Comparison of ENCODE assay signal across 30 cellular contexts in the genomic region with DNA sequence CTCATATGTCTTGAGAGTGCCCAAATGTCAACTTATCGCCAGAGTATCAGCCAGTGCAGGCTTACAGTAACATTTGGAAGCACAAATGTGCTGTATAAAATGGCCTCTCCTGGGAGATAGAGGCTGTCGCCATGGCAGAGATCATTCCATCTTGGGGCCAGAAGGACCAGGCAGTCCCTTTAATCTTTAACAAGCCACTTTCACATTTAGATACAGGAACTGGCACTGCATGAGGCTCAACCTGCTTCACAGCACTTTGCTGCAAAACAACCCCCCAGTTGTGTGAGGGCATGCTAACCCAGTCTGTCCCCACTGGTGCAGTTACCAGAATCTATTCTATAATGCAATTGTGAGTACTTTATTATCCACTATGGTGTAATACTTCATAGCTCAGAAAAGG. TPM values are rescaled to one million over a fixed set of nuclear protein-coding genes. Genes with fewer than 3 reads are reported as not detected.
A peak's percentile ranks its signal among the peaks of the same experiment; 100 is the strongest.
DNase-seq lines count a peak whose midpoint lies in the region; FAIRE-seq and TF ChIP-seq lines count a peak whose summit lies in the region.
"Had no signal": no experiment of that assay in that cellular context is flagged by ENCODE, and none has a peak within 500 bp of the region (broad histone marks: within the 10 kb centered on the region; RNA-seq: fewer than 3 reads in every experiment).

No MANE protein-coding gene starts in this region.

- peak overlapping the region; percentile 62 for H3K9ac ChIP-seq in OCI-LY3 (ENCODE audit: low read length)
- no peak overlapping the region for H3K9ac ChIP-seq in skeletal muscle satellite cell (ENCODE audit: low read depth, low read length)

- no peak overlapping the region for H2AFZ ChIP-seq in OCI-LY3 (ENCODE audit: low read depth, low read length)

- no peak overlapping the region for H3K4me3 Mint-ChIP-seq in activated naive CD4-positive, alpha-beta T cell treated with anti-CD3 and anti-CD28 coated beads for 36 hours
- H3K4me3 Mint-ChIP-seq: activated naive CD4-positive, alpha-beta T cell treated with anti-CD3 and anti-CD28 coated beads, Interleukin-2, amount 50 U/mL, for 24 hours; HFFc6; stimulated activated naive CD8-positive, alpha-beta T cell treated with anti-CD3 and anti-CD28 coated beads, Interleukin-15, Interleukin-2, amounts not matched to agents 100 ng/mL and 50 ng/mL, for 24 hours had no signal

- H3K9me3 Mint-ChIP-seq in activated naive CD4-positive, alpha-beta T cell treated with anti-CD3 and anti-CD28 coated beads for 36 hours = no peaks in the 10 kb centered on the region
- H3K9me3 Mint-ChIP-seq: activated naive CD4-positive, alpha-beta T cell treated with anti-CD3 and anti-CD28 coated beads, Interleukin-2, amount 50 U/mL, for 24 hours; HFFc6; naive thymus-derived CD8-positive, alpha-beta T cell; stimulated activated naive CD8-positive, alpha-beta T cell treated with anti-CD3 and anti-CD28 coated beads, Interleukin-15, Interleukin-2, amounts not matched to agents 100 ng/mL and 50 ng/mL, for 24 hours had no signal

- H3K36me3 Mint-ChIP-seq in activated naive CD4-positive, alpha-beta T cell treated with anti-CD3 and anti-CD28 coated beads for 36 hours (ENCODE audit: low read depth) = peaks cover 2% of the 10 kb centered on the region

- H3K4me1 ChIP-seq in OCI-LY3 (ENCODE audit: low read length) (peaks cover 75% of the 10 kb centered on the region), skeletal muscle satellite cell (ENCODE audit: control insufficient read depth, insufficient read depth, low read length) (peaks cover 37% of the 10 kb centered on the region), small intestine (ENCODE audit: control insufficient read depth in 2 of 2, insufficient read depth in 1 of 2, low read depth in 1 of 2, low read length in 1 of 2) (peaks cover 6 to 12% of the 10 kb centered on the region in 2 donors)

- 45 to 75% (median 51%) methylated on average over 2 of the region's 2 CpGs for WGBS in small intestine, 3 donors

- DNase-seq in GM12865 (ENCODE audit: low read depth) (peak; percentile 53), dorsolateral prefrontal cortex (no peak), DMS 273 treated with DMSO at 0.1 percent for 48 hours (lab: John Stamatoyannopoulos, UW) (no peak), small intestine (no peak), pons (ENCODE audit: low spot score) (no peak)
- no peak for DNase-seq in activated naive CD4-positive, alpha-beta T cell treated with anti-CD3 and anti-CD28 coated beads for 36 hours
- DNase-seq: activated CD4-positive, alpha-beta T cell treated with anti-CD3 and anti-CD28 coated beads for 4 hours; activated CD8-positive, alpha-beta memory T cell treated with anti-CD3 and anti-CD28 coated beads, Interleukin-2, amount 50 U/mL, for 48 hours; AML-193; Caco-2; effector memory CD4-positive, alpha-beta T cell; esophagus squamous epithelium; HFFc6; IMR-90; left colon; naive thymus-derived CD8-positive, alpha-beta T cell; NCI-H1436 treated with DMSO at 0.1 percent for 48 hours; PC-3; SIG-M5 had no signal

- H3K27ac ChIP-seq in OCI-LY3 (ENCODE audit: low read length) (peak overlapping the region; percentile 98), dorsolateral prefrontal cortex (peak overlapping the region in 58 of 59 donors; percentile 1 to 100 (median 96)), small intestine (ENCODE audit: low read depth in 1 of 2, low read length in 1 of 2) (peak overlapping the region in 1 of 2 donors; percentile 17)
- H3K27ac ChIP-seq: esophagus squamous epithelium, HL-60 had no signal

- no peak for TF ChIP-seq CTCF in GM12865 (IDR thresholded peaks at IDR 0.05; ENCODE audit: insufficient read depth, low read depth, low read length, missing control alignments)
- no peak for TF ChIP-seq CTCF in OCI-LY3 (IDR thresholded peaks at IDR 0.05; ENCODE audit: low read depth, low read length)
- no peak for TF ChIP-seq CTCF in dorsolateral prefrontal cortex (IDR thresholded peaks at IDR 0.05 in 54 of 56, conservative IDR thresholded peaks at IDR 0.05 in 2 of 56; ENCODE audit: low read depth in 1 of 56, partially characterized antibody in 56 of 56)

- peaks cover 67% of the 10 kb centered on the region for H3K4me1 Mint-ChIP-seq in activated naive CD4-positive, alpha-beta T cell treated with anti-CD3 and anti-CD28 coated beads for 36 hours (ENCODE audit: low read depth)

- H3K27me3 ChIP-seq in OCI-LY3 (ENCODE audit: low read depth, low read length) = no peaks in the 10 kb centered on the region
- no peaks in the 10 kb centered on the region for H3K27me3 ChIP-seq in dorsolateral prefrontal cortex
- no peaks in the 10 kb centered on the region for H3K27me3 ChIP-seq in skeletal muscle satellite cell (ENCODE audit: control insufficient read depth, insufficient read depth, low read length)
- H3K27me3 ChIP-seq in small intestine (ENCODE audit: control insufficient read depth in 2 of 2, insufficient read depth in 2 of 2, low read length in 2 of 2) = no peaks in the 10 kb centered on the region
- H3K27me3 ChIP-seq: esophagus squamous epithelium had no signal

- intact Hi-C loops in dorsolateral prefrontal cortex (cut with DNase I) = no loop called here
- intact Hi-C loops in activated naive CD4-positive, alpha-beta T cell treated with anti-CD3 and anti-CD28 coated beads for 36 hours (cut with micrococcal nuclease) = no loop called here

- H3K79me2 ChIP-seq in OCI-LY3 (ENCODE audit: low read length) = peaks cover 66% of the 10 kb centered on the region

- H3K36me3 ChIP-seq in OCI-LY3 (replicated peaks; ENCODE audit: low read depth, low read length) (peaks cover 10% of the 10 kb centered on the region), skeletal muscle satellite cell (ENCODE audit: insufficient read depth, low read length) (peaks cover 6% of the 10 kb centered on the region), small intestine (ENCODE audit: control insufficient read depth in 2 of 2, insufficient read depth in 2 of 2, low read length in 2 of 2) (peaks cover 0 to 5% of the 10 kb centered on the region in 2 donors)

- H4K20me1 ChIP-seq in OCI-LY3 (ENCODE audit: insufficient read depth, low read length) = no peaks in the 10 kb centered on the region

- no peak overlapping the region for H3K27ac Mint-ChIP-seq in activated naive CD4-positive, alpha-beta T cell treated with anti-CD3 and anti-CD28 coated beads for 36 hours
- H3K27ac Mint-ChIP-seq: activated naive CD4-positive, alpha-beta T cell treated with anti-CD3 and anti-CD28 coated beads, Interleukin-2, amount 50 U/mL, for 24 hours; HFFc6; stimulated activated naive CD8-positive, alpha-beta T cell treated with anti-CD3 and anti-CD28 coated beads, Interleukin-15, Interleukin-2, amounts not matched to agents 100 ng/mL and 50 ng/mL, for 24 hours had no signal

- peak overlapping the region; percentile 86 for H3K4me2 ChIP-seq in OCI-LY3 (ENCODE audit: low read length)
- H3K4me2 ChIP-seq in skeletal muscle satellite cell (ENCODE audit: low read length) = peak overlapping the region; percentile 64

- H3K4me3 ChIP-seq in GM12865 (ENCODE audit: low read depth, low read length) (peak overlapping the region; percentile 43), OCI-LY3 (ENCODE audit: low read length) (peak overlapping the region; percentile 63), dorsolateral prefrontal cortex (peak overlapping the region in 2 of 59 donors; percentile 10 to 11), skeletal muscle satellite cell (ENCODE audit: low read length) (no peak overlapping the region), small intestine (ENCODE audit: low read depth in 1 of 2, low read length in 2 of 2) (no peak overlapping the region)
- H3K4me3 ChIP-seq: esophagus squamous epithelium had no signal

- CTCF ChIA-PET in activated naive CD4-positive, alpha-beta T cell treated with anti-CD3 and anti-CD28 coated beads for 36 hours (lab: Charles Lee) = interaction anchor here (1.1 to 2.4 kb wide), 2 partner anchors 9 to 15 kb away, joined by 3 to 6 read pairs; no protein-coding TSS in a partner anchor

- H3K27me3 Mint-ChIP-seq in activated naive CD4-positive, alpha-beta T cell treated with anti-CD3 and anti-CD28 coated beads for 36 hours (ENCODE audit: low read depth) = no peaks in the 10 kb centered on the region
- H3K27me3 Mint-ChIP-seq: activated naive CD4-positive, alpha-beta T cell treated with anti-CD3 and anti-CD28 coated beads, Interleukin-2, amount 50 U/mL, for 24 hours; naive thymus-derived CD8-positive, alpha-beta T cell; stimulated activated naive CD8-positive, alpha-beta T cell treated with anti-CD3 and anti-CD28 coated beads, Interleukin-15, Interleukin-2, amounts not matched to agents 100 ng/mL and 50 ng/mL, for 24 hours had no signal

- no peak for FAIRE-seq in small intestine (lab: Jason Lieb, UNC)
- FAIRE-seq: astrocyte had no signal

- no peaks in the 10 kb centered on the region for H3K9me3 ChIP-seq in OCI-LY3 (ENCODE audit: insufficient read depth, low read length)
- no peaks in the 10 kb centered on the region for H3K9me3 ChIP-seq in skeletal muscle satellite cell (replicated peaks; ENCODE audit: low read length)
- no peaks in the 10 kb centered on the region for H3K9me3 ChIP-seq in small intestine (ENCODE audit: control insufficient read depth, low read depth)
- H3K9me3 ChIP-seq: Caco-2, esophagus squamous epithelium had no signal

RNA-seq across cellular contexts. Expression of a gene that starts 4.7 kb away (rescaled TPM):
- total RNA-seq in dorsolateral prefrontal cortex = 100 to 1,000 TPM in 3 of 120 experiments, 10 to 100 TPM in 117; 18.0 to 137 (median 45.5) TPM
- 16.6 and 20.0 TPM in 2 replicates for total RNA-seq in skeletal muscle satellite cell (2012; rRNA removed)
- 10 to 100 TPM in 2 of 3 donors, 1 to 10 TPM in 1; 10.0 to 18.5 (median 15.2) TPM for polyA plus RNA-seq in small intestine
- 10 to 100 TPM; 17.8 to 18.2 TPM for total RNA-seq in activated naive CD4-positive, alpha-beta T cell treated with anti-CD3 and anti-CD28 coated beads for 36 hours

RNA-seq across cellular contexts. Expression of a gene that starts 51.4 kb away (rescaled TPM):
- total RNA-seq in dorsolateral prefrontal cortex = 10 to 100 TPM; 13.1 to 37.9 (median 23.4) TPM
- total RNA-seq in skeletal muscle satellite cell (2012; rRNA removed) = 9.6 and 9.9 TPM in 2 replicates
- 1 to 10 TPM in 2 of 3 donors, under 1 TPM in 1; 0.89 to 9.7 (median 5.1) TPM for polyA plus RNA-seq in small intestine
- 10 to 100 TPM; 31.5 to 33.0 TPM for total RNA-seq in activated naive CD4-positive, alpha-beta T cell treated with anti-CD3 and anti-CD28 coated beads for 36 hours

RNA-seq across cellular contexts. Expression of a gene that starts 53.2 kb away (rescaled TPM):
- total RNA-seq in dorsolateral prefrontal cortex = under 1 TPM in 2 of 120 experiments, not detected in 118; 0.28 to 0.35 TPM
- not detected in 2 replicates for total RNA-seq in skeletal muscle satellite cell (2012; rRNA removed)
- polyA plus RNA-seq in small intestine = not detected
- total RNA-seq in activated naive CD4-positive, alpha-beta T cell treated with anti-CD3 and anti-CD28 coated beads for 36 hours = not detected
- total RNA-seq: astrocyte; Caco-2; cerebellum; esophagus squamous epithelium; HFFc6; IMR-90; left colon; MCF 10A; naive thymus-derived CD8-positive, alpha-beta T cell; PC-3; posterior vena cava; skeletal muscle tissue; urinary bladder had no signal
- polyA plus RNA-seq: IMR-90; naive thymus-derived CD8-positive, alpha-beta T cell had no signal

Comparison
In these comparisons a context has a peak if more than half of its experiments do, and no peak if none do; other contexts are left out.
1. H3K4me3 ChIP-seq: peak in GM12865 (single experiment) and OCI-LY3 (single experiment); none in skeletal muscle satellite cell (single experiment) and small intestine (0 of 2).